In the genomic region with DNA sequence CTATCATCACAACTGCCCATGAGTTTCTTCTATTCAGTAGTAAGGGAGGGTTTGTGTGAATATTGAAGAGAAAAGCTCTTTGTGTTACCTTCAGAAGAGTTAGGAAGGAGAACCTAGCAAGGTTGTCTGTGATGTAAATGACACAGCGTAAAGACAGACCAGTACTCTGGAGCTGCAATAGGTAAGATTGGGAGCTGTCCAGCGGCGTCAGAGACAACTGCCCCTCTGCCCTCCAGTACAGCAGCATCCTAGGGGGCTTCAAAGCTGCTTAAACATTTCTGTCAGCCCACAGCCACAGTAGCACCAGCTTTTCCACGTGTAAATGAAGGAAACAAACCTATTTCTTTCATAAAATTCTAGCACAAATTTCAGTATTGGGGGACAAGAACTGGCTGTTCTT, we compare ENCODE assay signal across 22 cellular contexts. TPM values are rescaled to one million over a fixed set of nuclear protein-coding genes. Genes with fewer than 3 reads are reported as not detected.
A peak's percentile ranks its signal among the peaks of the same experiment; 100 is the strongest.
DNase-seq lines count a peak whose midpoint lies in the region; ATAC-seq lines count a peak whose summit lies in the region.
"Had no signal": no experiment of that assay in that cellular context is flagged by ENCODE, and none has a peak within 500 bp of the region (broad histone marks: within the 10 kb centered on the region; RNA-seq: fewer than 3 reads in every experiment).

No MANE protein-coding gene starts in this region.

- DNase-seq in H7 (peak; percentile 7), NT2/D1 (ENCODE audit: low read depth, low spot score) (peak; percentile 6), iPS-NIHi11 (ENCODE audit: low spot score) (peak; percentile 27), neuronal stem cell (ENCODE audit: low spot score) (peak; percentile 4), Right ventricle myocardium inferior (ENCODE audit: missing footprints) (no peak)
- DNase-seq: BE2C, DMS79 treated with DMSO at 0.1 percent for 48 hours, HFFc6, KG1, NCI-H1092, NCI-H1436 treated with DMSO at 0.1 percent for 48 hours, NCI-H2029, NCI-H524 treated with DMSO at 0.1 percent for 48 hours, NCI-H82, OCI-M1, Right ventricle myocardium superior, SW 1271, T-helper 17 cell had no signal

- no peak overlapping the region for H3K4me3 ChIP-seq in H7 (ENCODE audit: insufficient read depth, low read depth, low read length)
- no peak overlapping the region for H3K4me3 ChIP-seq in NT2/D1 (ENCODE audit: insufficient read length, low read depth)
- no peak overlapping the region for H3K4me3 ChIP-seq in neuronal stem cell (ENCODE audit: low read length in 2 of 2)
- H3K4me3 ChIP-seq: A549 had no signal

- intact Hi-C loops in Right ventricle myocardium inferior (cut with DNase I), result no loop called here

- no peak overlapping the region for H3K23ac ChIP-seq in neuronal stem cell (ENCODE audit: low read depth, low read length, poor library complexity)

- H3K4me1 ChIP-seq in NT2/D1 (ENCODE audit: insufficient read depth, insufficient read length), result no peaks in the 10 kb centered on the region
- no peaks in the 10 kb centered on the region for H3K4me1 ChIP-seq in neuronal stem cell (ENCODE audit: control insufficient read depth in 2 of 2, insufficient read depth in 1 of 2, low read depth in 1 of 2, low read length in 2 of 2)
- H3K4me1 ChIP-seq: A549 had no signal

- no peak overlapping the region for H4K8ac ChIP-seq in neuronal stem cell (ENCODE audit: low read depth, low read length)

- H3K9me3 ChIP-seq in NT2/D1 (ENCODE audit: insufficient read depth, low read length) (no peaks in the 10 kb centered on the region), neuronal stem cell (replicated peaks in 1 of 2; ENCODE audit: control insufficient read depth in 2 of 2, insufficient read depth in 1 of 2, low read depth in 1 of 2, low read length in 2 of 2) (no peaks in the 10 kb centered on the region)
- H3K9me3 ChIP-seq: A549, BE2C had no signal

- no peak overlapping the region for H2BK5ac ChIP-seq in neuronal stem cell (ENCODE audit: low read length)

- H3K18ac ChIP-seq in neuronal stem cell (ENCODE audit: low read length), result no peak overlapping the region

- no peak overlapping the region for H3K14ac ChIP-seq in neuronal stem cell (ENCODE audit: low read length)

- no peak overlapping the region for H2BK120ac ChIP-seq in neuronal stem cell (ENCODE audit: low read depth, low read length)

- H3K4me2 ChIP-seq in neuronal stem cell (ENCODE audit: insufficient read depth, low read length, poor library complexity, severe bottlenecking), result no peak overlapping the region
- H3K4me2 ChIP-seq: A549 had no signal

- no peak for ATAC-seq in GM18520 (IDR thresholded peaks at IDR 0.05; ENCODE audit: unreplicated experiment)
- no peak for ATAC-seq in Right ventricle myocardium inferior
- no peak for ATAC-seq in GM18909 (IDR thresholded peaks at IDR 0.05; ENCODE audit: poor library complexity, unreplicated experiment)
- ATAC-seq: A549, T-helper 17 cell had no signal

- H3K4ac ChIP-seq in neuronal stem cell (ENCODE audit: low read length), result no peak overlapping the region

- H2BK15ac ChIP-seq in neuronal stem cell (ENCODE audit: low read length), result no peak overlapping the region

- H2AK5ac ChIP-seq in neuronal stem cell (ENCODE audit: low read depth, low read length), result no peak overlapping the region

- no CpG with 5 or more reads among the region's 4 CpGs for WGBS in neuronal stem cell (ENCODE audit: extremely low coverage in 2 of 2, insufficient read length in 2 of 2, insufficient replicate concordance in 1 of 2), 2 donors

- H3K9ac ChIP-seq in NT2/D1 (ENCODE audit: insufficient read length, low read depth) (no peak overlapping the region), neuronal stem cell (ENCODE audit: low read depth, low read length, poor library complexity) (no peak overlapping the region)

- no peak overlapping the region for H2BK12ac ChIP-seq in neuronal stem cell (ENCODE audit: low read length)

- H3K36me3 ChIP-seq in H7 (replicated peaks; ENCODE audit: control insufficient read depth, insufficient read depth, low read length) (no peaks in the 10 kb centered on the region), NT2/D1 (ENCODE audit: insufficient read depth, insufficient read length, low read length) (no peaks in the 10 kb centered on the region), neuronal stem cell (replicated peaks in 1 of 2; ENCODE audit: control insufficient read depth in 2 of 2, insufficient read depth in 2 of 2, low read length in 2 of 2) (no peaks in the 10 kb centered on the region)
- H3K36me3 ChIP-seq: BE2C had no signal

- H3K27me3 ChIP-seq in H7 (ENCODE audit: control insufficient read depth, insufficient read depth, low read length) (no peaks in the 10 kb centered on the region), NT2/D1 (ENCODE audit: insufficient read depth, insufficient read length) (no peaks in the 10 kb centered on the region), neuronal stem cell (ENCODE audit: control insufficient read depth in 3 of 3, insufficient read depth in 3 of 3, low read depth in 1 of 3, low read length in 3 of 3) (no peaks in the 10 kb centered on the region)
- H3K27me3 ChIP-seq: BE2C had no signal

- no peak overlapping the region for H4K91ac ChIP-seq in neuronal stem cell (ENCODE audit: low read depth, low read length, poor library complexity)

- no peaks in the 10 kb centered on the region for H3K79me1 ChIP-seq in neuronal stem cell (ENCODE audit: low read depth, low read length)

- H2AFZ ChIP-seq in neuronal stem cell (ENCODE audit: low read length), result no peak overlapping the region

- H3K27ac ChIP-seq in neuronal stem cell (replicated peaks; ENCODE audit: low read length), result no peak overlapping the region
- H3K27ac ChIP-seq: A549 had no signal

RNA-seq across cellular contexts. Expression of a gene that starts 34.5 kb away (rescaled TPM):
- total RNA-seq in H7 (2014; rRNA removed; shearing (Covaris generic)), result not detected in 2 replicates
- not detected for polyA plus RNA-seq in neuronal stem cell (2013, experiment 1 of 2)
- polyA plus RNA-seq in neuronal stem cell (2013, experiment 2 of 2), result not detected
- total RNA-seq in Right ventricle myocardium inferior, result not detected
- total RNA-seq: HFFc6, Right ventricle myocardium superior, SK-MEL-5 had no signal
